ENCODE assay signal across 8 cellular contexts in genomic region chr13:99086869-99087129, GRCh38.
DNase-seq lines count a peak whose midpoint lies in the region; FAIRE-seq and TF ChIP-seq lines count a peak whose summit lies in the region.

No MANE protein-coding gene starts in this region.

- H3K36me3 ChIP-seq in iPS-15b (ENCODE audit: control insufficient read depth, insufficient read depth, low read length), result no peaks in the 10 kb centered on the region

- no peaks in the 10 kb centered on the region for H3K9me3 ChIP-seq in iPS-15b (ENCODE audit: control insufficient read depth, insufficient read depth, low read length)

- peaks cover 8% of the 10 kb centered on the region for H3K4me1 ChIP-seq in iPS-15b (ENCODE audit: control insufficient read depth, insufficient read depth, low read length)

- DNase-seq in EL (peak; percentile 45), H54 (ENCODE audit: insufficient read length, low spot score) (peak; percentile 72), NCI-H226 (peak; percentile 6), AG20443 (ENCODE audit: low spot score) (no peak), NCI-H1092 (lab: John Stamatoyannopoulos, UW) (no peak)
- DNase-seq in activated naive CD4-positive, alpha-beta T cell treated with anti-CD3 and anti-CD28 coated beads, Interleukin-2, amount 50 U/mL, for 16 hours, result peak; percentile 46
- peak; percentile 9 to 31 for DNase-seq in stimulated activated CD4-positive, alpha-beta T cell treated with anti-CD3 and anti-CD28 coated beads, Interleukin-1b, Interleukin-23, amount 100 ng/mL, for 4 hours (ENCODE audit: low read depth in 2 of 2)

- H3K4me3 ChIP-seq in iPS-15b (ENCODE audit: low read depth, low read length), result peak overlapping the region; percentile 82

- H3K27me3 ChIP-seq in iPS-15b (ENCODE audit: control insufficient read depth, insufficient read depth, low read length), result peaks cover 32% of the 10 kb centered on the region

- peak overlapping the region; percentile 47 for H3K9ac ChIP-seq in iPS-15b (ENCODE audit: low read depth, low read length)

- FAIRE-seq in H54 (lab: Jason Lieb, UNC), result no peak

- no peak for TF ChIP-seq POLR2A in H54 (IDR thresholded peaks at IDR 0.05; ENCODE audit: low read depth, low read length)

Comparison
In these comparisons a context has a peak if more than half of its experiments do, and no peak if none do; other contexts are left out.
1. DNase-seq: peak in EL (single experiment), H54 (single experiment), NCI-H226 (single experiment), activated naive CD4-positive, alpha-beta T cell treated with anti-CD3 and anti-CD28 coated beads, Interleukin-2, amount 50 U/mL, for 16 hours (single experiment) and stimulated activated CD4-positive, alpha-beta T cell treated with anti-CD3 and anti-CD28 coated beads, Interleukin-1b, Interleukin-23, amount 100 ng/mL, for 4 hours (2 of 2); none in AG20443 (single experiment) and NCI-H1092 (single experiment).